Comparison of ENCODE assay signal across 6 cellular contexts in the genomic region with DNA sequence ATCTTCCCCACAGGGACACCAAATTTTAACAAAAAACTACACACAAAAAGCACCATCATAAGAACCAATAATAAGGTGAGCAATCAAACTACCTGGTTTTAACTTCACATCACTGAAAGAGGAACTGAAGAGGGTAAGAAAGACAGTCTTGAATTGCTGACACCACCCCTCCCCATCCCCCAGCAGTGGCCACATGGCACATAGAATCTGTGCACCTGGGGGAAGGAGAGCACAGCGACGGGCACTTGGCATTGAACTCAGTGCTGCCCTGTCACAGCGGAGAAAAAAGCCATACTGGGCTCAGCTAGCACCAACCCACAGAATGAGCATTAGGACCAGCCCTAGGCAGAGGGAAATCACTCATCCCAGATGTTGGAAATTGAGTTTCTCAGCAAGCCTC.
"Had no signal": no experiment of that assay in that cellular context is flagged by ENCODE, and none has a peak within 500 bp of the region (broad histone marks: within the 10 kb centered on the region; RNA-seq: fewer than 3 reads in every experiment).

No MANE protein-coding gene starts in this region.

- H3K27ac ChIP-seq: HL-60 had no signal

- H3K4me2 ChIP-seq: GM23338 had no signal

- DNase-seq: H9, HFFc6, KG1 had no signal

- H3K4me3 ChIP-seq: GM23338, K562 had no signal
